Comparison of ENCODE assay signal across 25 cellular contexts in the genomic region with DNA sequence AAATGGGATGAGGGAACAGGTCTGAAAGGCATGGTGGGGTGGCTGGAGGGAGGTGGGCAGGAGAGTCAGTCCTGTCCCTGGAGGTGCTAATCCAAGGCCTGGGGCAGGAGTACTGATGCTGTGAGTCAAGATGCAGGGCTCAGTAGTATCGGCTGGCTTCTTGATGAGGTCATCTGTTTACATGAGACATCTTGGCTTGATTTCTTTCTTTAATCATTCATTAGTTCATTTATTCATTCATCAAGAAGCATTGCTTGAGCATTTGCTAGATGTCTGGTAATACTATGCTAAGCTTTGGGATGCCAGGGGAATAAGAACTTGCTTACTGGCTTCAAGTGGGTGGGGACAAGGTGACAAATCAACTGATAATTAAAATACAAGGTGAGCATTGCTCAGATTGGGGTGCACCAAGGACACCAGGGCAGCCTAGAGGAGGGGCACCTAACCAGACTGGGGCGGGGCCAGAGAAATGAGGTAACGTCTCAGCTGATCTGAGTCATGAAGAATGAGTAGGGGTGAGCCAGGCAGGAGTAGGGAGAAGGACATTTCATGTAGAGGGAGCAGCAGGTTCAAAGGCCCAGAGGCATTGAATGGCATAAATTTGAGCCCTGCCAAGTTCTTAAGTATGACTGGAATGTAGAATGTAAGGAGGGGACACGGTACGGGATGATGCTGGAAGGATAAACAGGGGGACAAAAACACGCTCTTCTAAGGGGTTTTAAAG.
DNase-seq lines count a peak whose midpoint lies in the region; ATAC-seq, FAIRE-seq and TF ChIP-seq lines count a peak whose summit lies in the region.
"Had no signal": no experiment of that assay in that cellular context is flagged by ENCODE, and none has a peak within 500 bp of the region (broad histone marks: within the 10 kb centered on the region; RNA-seq: fewer than 3 reads in every experiment).

No MANE protein-coding gene starts in this region.

- H3K4me1 Mint-ChIP-seq in neural crest cell, result no peaks in the 10 kb centered on the region
- H3K4me1 Mint-ChIP-seq: central memory CD8-positive, alpha-beta T cell; neural progenitor cell had no signal

- H3K27ac ChIP-seq in GM23248, result no peak overlapping the region
- no peak overlapping the region for H3K27ac ChIP-seq in PC-3 (ENCODE audit: low read length)
- H3K27ac ChIP-seq in uterus, result no peak overlapping the region
- no peak overlapping the region for H3K27ac ChIP-seq in ascending aorta
- H3K27ac ChIP-seq: adrenal gland, neural progenitor cell, SJSA1, stomach, transverse colon, VCaP had no signal

- CTCF ChIA-PET in PC-3 (lab: Charles Lee), result no interaction called here

- H3K4me1 ChIP-seq in GM23248 (ENCODE audit: insufficient read depth) (no peaks in the 10 kb centered on the region), PC-3 (ENCODE audit: insufficient read depth, low read length) (no peaks in the 10 kb centered on the region), uterus (no peaks in the 10 kb centered on the region), ascending aorta (no peaks in the 10 kb centered on the region)
- H3K4me1 ChIP-seq: adrenal gland, Caco-2, SJSA1, stomach, transverse colon had no signal

- no peak overlapping the region for H3K4me3 Mint-ChIP-seq in neural crest cell
- H3K4me3 Mint-ChIP-seq: activated CD4-positive, alpha-beta memory T cell treated with anti-CD3 and anti-CD28 coated beads for 36 hours; central memory CD8-positive, alpha-beta T cell; neural progenitor cell had no signal

- H3K4me3 ChIP-seq in GM23248 (no peak overlapping the region), PC-3 (ENCODE audit: low read length) (no peak overlapping the region), bronchial epithelial cell (ENCODE audit: low read depth, low read length) (no peak overlapping the region), uterus (no peak overlapping the region), ascending aorta (no peak overlapping the region)
- H3K4me3 ChIP-seq: adrenal gland, neural progenitor cell, SJSA1, stomach, transverse colon had no signal

- TF ChIP-seq CTCF in PC-3 (conservative IDR thresholded peaks at IDR 0.05; ENCODE audit: low read depth, low read length) (no peak), bronchial epithelial cell (IDR thresholded peaks at IDR 0.05; ENCODE audit: insufficient read depth, low read length, severe bottlenecking) (no peak), neural crest cell (conservative IDR thresholded peaks at IDR 0.05) (no peak), uterus (IDR thresholded peaks at IDR 0.05) (no peak), ascending aorta (IDR thresholded peaks at IDR 0.05) (no peak)

- no peaks in the 10 kb centered on the region for H3K36me3 ChIP-seq in GM23248 (ENCODE audit: low read depth)
- no peaks in the 10 kb centered on the region for H3K36me3 ChIP-seq in PC-3 (ENCODE audit: low read depth, low read length)
- H3K36me3 ChIP-seq in bronchial epithelial cell (ENCODE audit: control insufficient read depth, insufficient read depth, low read length), result no peaks in the 10 kb centered on the region
- H3K36me3 ChIP-seq in uterus, result no peaks in the 10 kb centered on the region
- H3K36me3 ChIP-seq in ascending aorta, result no peaks in the 10 kb centered on the region
- H3K36me3 ChIP-seq: adrenal gland, neural progenitor cell, SJSA1, stomach, transverse colon had no signal

- intact Hi-C loops in PC-3 (cut with micrococcal nuclease) (no loop called here), uterus (cut with DNase I; ENCODE audit: low total_unique reads) (no loop called here), ascending aorta (cut with DNase I) (no loop called here)

- H3K9me3 ChIP-seq in GM23248 (ENCODE audit: low read depth) (no peaks in the 10 kb centered on the region), PC-3 (ENCODE audit: low read length) (no peaks in the 10 kb centered on the region), uterus (no peaks in the 10 kb centered on the region), ascending aorta (no peaks in the 10 kb centered on the region)
- H3K9me3 ChIP-seq: adrenal gland, Caco-2, SJSA1, stomach, transverse colon had no signal

- 58 to 61% methylated on average over 6 of the region's 6 CpGs for WGBS in GM23248 (ENCODE audit: low coverage in 1 of 2, low lambda C conversion rate in 2 of 2, missing lambda C conversion rate in 2 of 2), 2 experiments

- H3K4me2 ChIP-seq in GM23248 (ENCODE audit: unreplicated experiment) (no peak overlapping the region), PC-3 (ENCODE audit: low read length) (no peak overlapping the region)
- H3K4me2 ChIP-seq: neural progenitor cell had no signal

- H4K20me1 ChIP-seq in GM23248 (ENCODE audit: insufficient read depth), result no peaks in the 10 kb centered on the region
- no peaks in the 10 kb centered on the region for H4K20me1 ChIP-seq in PC-3 (ENCODE audit: low read length)

- H3K27me3 Mint-ChIP-seq in neural crest cell (ENCODE audit: low read depth), result no peaks in the 10 kb centered on the region
- H3K27me3 Mint-ChIP-seq: activated CD4-positive, alpha-beta memory T cell treated with anti-CD3 and anti-CD28 coated beads for 36 hours had no signal

- no peak for TF ChIP-seq POLR2A in uterus (IDR thresholded peaks at IDR 0.05)

- peak; percentile 48 for DNase-seq in GM23248
- peak; percentile 20 for DNase-seq in PC-3
- DNase-seq in bronchial epithelial cell (ENCODE audit: low read depth), result peak; percentile 81
- no peak for DNase-seq in neural crest cell (ENCODE audit: low read depth, low spot score)
- no peak for DNase-seq in uterus
- no peak for DNase-seq in hypothalamus (lab: John Stamatoyannopoulos, UW)
- DNase-seq in ascending aorta (ENCODE audit: low spot score in 2 of 2), result no peak
- DNase-seq: activated CD4-positive, alpha-beta memory T cell treated with anti-CD3 and anti-CD28 coated beads for 36 hours; activated gamma-delta T cell treated with Interleukin-2 at 50 U/mL for 16 hours; adrenal gland; Caco-2; midbrain; NCI-H187; NCI-H82; OCI-M1; stimulated activated CD4-positive, alpha-beta T cell treated with anti-CD3 and anti-CD28 coated beads, Interleukin-4, amount 100 ng/mL, for 1 hour; stomach; transverse colon had no signal

- H3K9me3 Mint-ChIP-seq in neural crest cell, result peaks cover 4% of the 10 kb centered on the region
- H3K9me3 Mint-ChIP-seq: activated CD4-positive, alpha-beta memory T cell treated with anti-CD3 and anti-CD28 coated beads for 36 hours; central memory CD8-positive, alpha-beta T cell had no signal

- H2AFZ ChIP-seq in GM23248, result no peak overlapping the region
- no peak overlapping the region for H2AFZ ChIP-seq in PC-3 (ENCODE audit: low read length)
- H2AFZ ChIP-seq: neural progenitor cell had no signal

- H3K9ac ChIP-seq in GM23248 (no peak overlapping the region), PC-3 (ENCODE audit: low read length) (no peak overlapping the region)
- H3K9ac ChIP-seq: neural progenitor cell had no signal

- H3K27ac Mint-ChIP-seq in neural crest cell (ENCODE audit: unreplicated experiment), result peak overlapping the region; percentile 4
- H3K27ac Mint-ChIP-seq: activated CD4-positive, alpha-beta memory T cell treated with anti-CD3 and anti-CD28 coated beads for 36 hours; neural progenitor cell had no signal

- in situ Hi-C loops in GM23248 (cut with MboI), result no loop called here

- H3K79me2 ChIP-seq in GM23248 (ENCODE audit: insufficient read depth), result no peaks in the 10 kb centered on the region
- no peaks in the 10 kb centered on the region for H3K79me2 ChIP-seq in PC-3 (ENCODE audit: low read length)

- no peaks in the 10 kb centered on the region for H3F3A ChIP-seq in GM23248 (ENCODE audit: insufficient read depth)
- no peaks in the 10 kb centered on the region for H3F3A ChIP-seq in PC-3 (ENCODE audit: low read length, unreplicated experiment)

- H3K36me3 Mint-ChIP-seq in neural crest cell (ENCODE audit: low read depth), result no peaks in the 10 kb centered on the region
- H3K36me3 Mint-ChIP-seq: activated CD4-positive, alpha-beta memory T cell treated with anti-CD3 and anti-CD28 coated beads for 36 hours; neural progenitor cell had no signal

- H3K27me3 ChIP-seq in GM23248 (replicated peaks; ENCODE audit: insufficient read depth), result no peaks in the 10 kb centered on the region
- H3K27me3 ChIP-seq in PC-3 (ENCODE audit: low read length), result peaks cover 76% of the 10 kb centered on the region
- no peaks in the 10 kb centered on the region for H3K27me3 ChIP-seq in bronchial epithelial cell (ENCODE audit: control insufficient read depth, insufficient read depth, low read length)
- no peaks in the 10 kb centered on the region for H3K27me3 ChIP-seq in uterus
- no peaks in the 10 kb centered on the region for H3K27me3 ChIP-seq in ascending aorta
- H3K27me3 ChIP-seq: adrenal gland, neural progenitor cell, SJSA1, transverse colon had no signal

- POLR2A ChIA-PET in PC-3 (lab: Charles Lee; ENCODE audit: unreplicated experiment), result no interaction called here

- H3K9me2 ChIP-seq in GM23248 (ENCODE audit: insufficient read depth) (no peaks in the 10 kb centered on the region), PC-3 (replicated peaks; ENCODE audit: low read length) (no peaks in the 10 kb centered on the region; the same call in 1 of the 2 replicates)

- BruUV-seq in PC-3 (replicated peaks; lab: Mats Ljungman, UMichigan), result no TSS peak

- FAIRE-seq in bronchial epithelial cell (lab: Jason Lieb, UNC), result no peak
- FAIRE-seq: GM18507 had no signal

- ATAC-seq in PC-3, result no peak
- ATAC-seq: esophagus mucosa, left lobe of liver had no signal

Comparison
In these comparisons a context has a peak if more than half of its experiments do, and no peak if none do; other contexts are left out.
1. DNase-seq: peak in GM23248 (single experiment), PC-3 (single experiment) and bronchial epithelial cell (single experiment); none in neural crest cell (single experiment), uterus (0 of 2), hypothalamus (0 of 51) and ascending aorta (0 of 2).